In the genomic region with DNA sequence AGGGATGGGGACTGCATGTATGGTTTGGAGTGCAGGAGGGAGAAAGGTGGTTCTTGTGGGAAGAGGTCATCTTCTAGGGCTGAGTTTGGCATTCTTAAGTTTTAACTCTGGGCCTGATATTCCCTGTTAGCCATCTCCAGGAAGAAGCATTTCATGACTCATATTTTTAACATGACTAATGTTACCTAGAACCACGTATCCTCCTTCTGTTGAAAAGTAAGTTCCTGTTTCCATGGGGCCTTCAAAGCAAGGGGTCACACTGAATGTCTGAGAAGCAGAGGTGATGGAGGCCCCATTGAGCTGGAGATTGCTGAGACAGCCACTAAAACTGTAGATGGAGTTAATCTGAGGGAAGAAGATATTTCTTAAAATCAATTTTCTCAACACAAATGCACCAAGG, we compare ENCODE assay signal across 11 cellular contexts. TPM values are rescaled to one million over a fixed set of nuclear protein-coding genes. Genes with fewer than 3 reads are reported as not detected.
DNase-seq lines count a peak whose midpoint lies in the region; ATAC-seq and TF ChIP-seq lines count a peak whose summit lies in the region.
"Had no signal": no experiment of that assay in that cellular context is flagged by ENCODE, and none has a peak within 500 bp of the region (broad histone marks: within the 10 kb centered on the region; RNA-seq: fewer than 3 reads in every experiment).

No MANE protein-coding gene starts in this region.

- no peak for TF ChIP-seq CTCF in progenitor cell of endocrine pancreas (IDR thresholded peaks at IDR 0.05; ENCODE audit: unreplicated experiment)

- intact Hi-C loops in activated CD4-positive, alpha-beta T cell treated with anti-CD3 and anti-CD28 coated beads, Interleukin-2, amount 10 ng/mL, durations not matched to agents 24 days and 14 days (cut with micrococcal nuclease) = loop anchor here (5.0 kb wide), 1 partner anchor 35 kb away; no protein-coding TSS in a partner anchor

- H3K27me3 Mint-ChIP-seq in activated CD4-positive, alpha-beta T cell treated with anti-CD3 and anti-CD28 coated beads, Interleukin-2, amount 10 ng/mL, durations not matched to agents 24 days and 14 days = peaks cover 9% of the 10 kb centered on the region
- H3K27me3 Mint-ChIP-seq in progenitor cell of endocrine pancreas = no peaks in the 10 kb centered on the region

- H3K9me3 Mint-ChIP-seq in activated CD4-positive, alpha-beta T cell treated with anti-CD3 and anti-CD28 coated beads, Interleukin-2, amount 10 ng/mL, durations not matched to agents 24 days and 14 days = no peaks in the 10 kb centered on the region
- H3K9me3 Mint-ChIP-seq in progenitor cell of endocrine pancreas (ENCODE audit: low read depth) = no peaks in the 10 kb centered on the region
- H3K9me3 Mint-ChIP-seq: immature natural killer cell had no signal

- ATAC-seq in stimulated activated naive CD8-positive, alpha-beta T cell treated with anti-CD3 and anti-CD28 coated beads, Interleukin-15, Interleukin-2, amounts not matched to agents 100 U/mL and 50 U/mL, for 24 hours = peak; percentile 95
- ATAC-seq: pancreas had no signal

- no peaks in the 10 kb centered on the region for H3K36me3 Mint-ChIP-seq in activated CD4-positive, alpha-beta T cell treated with anti-CD3 and anti-CD28 coated beads, Interleukin-2, amount 10 ng/mL, durations not matched to agents 24 days and 14 days (ENCODE audit: low read depth)
- H3K36me3 Mint-ChIP-seq in progenitor cell of endocrine pancreas (ENCODE audit: insufficient read depth) = no peaks in the 10 kb centered on the region
- H3K36me3 Mint-ChIP-seq: immature natural killer cell had no signal

- peak; percentile 58 for DNase-seq in activated CD4-positive, alpha-beta T cell treated with anti-CD3 and anti-CD28 coated beads, Interleukin-2, amount 10 ng/mL, durations not matched to agents 24 days and 14 days
- DNase-seq in activated CD4-positive, alpha-beta T cell treated with anti-CD3 and anti-CD28 coated beads, Interleukin-2, amount 50 U/mL, for 4 hours = no peak
- DNase-seq in OCI-M1 (lab: John Stamatoyannopoulos, UW) (peak; percentile 38), dermis blood vessel endothelial cell (peak; percentile 63), progenitor cell of endocrine pancreas (ENCODE audit: low spot score, unreplicated experiment) (no peak), amniotic stem cell (lab: John Stamatoyannopoulos, UW) (no peak), NCI-H748 (lab: John Stamatoyannopoulos, UW; ENCODE audit: unreplicated experiment) (no peak)
- DNase-seq in stimulated activated naive CD8-positive, alpha-beta T cell treated with anti-CD3 and anti-CD28 coated beads, Interleukin-15, Interleukin-2, amounts not matched to agents 100 U/mL and 50 U/mL, for 24 hours = peak; percentile 13
- DNase-seq: immature natural killer cell, pancreas, upper lobe of right lung had no signal

- H3K27ac Mint-ChIP-seq in activated CD4-positive, alpha-beta T cell treated with anti-CD3 and anti-CD28 coated beads, Interleukin-2, amount 10 ng/mL, durations not matched to agents 24 days and 14 days = peak overlapping the region; percentile 82
- H3K27ac Mint-ChIP-seq in progenitor cell of endocrine pancreas = no peak overlapping the region
- H3K27ac Mint-ChIP-seq: immature natural killer cell had no signal

- peak overlapping the region; percentile 13 for H3K4me3 Mint-ChIP-seq in activated CD4-positive, alpha-beta T cell treated with anti-CD3 and anti-CD28 coated beads, Interleukin-2, amount 10 ng/mL, durations not matched to agents 24 days and 14 days
- no peak overlapping the region for H3K4me3 Mint-ChIP-seq in progenitor cell of endocrine pancreas (ENCODE audit: low read depth)
- H3K4me3 Mint-ChIP-seq: immature natural killer cell had no signal

- H3K4me1 Mint-ChIP-seq in activated CD4-positive, alpha-beta T cell treated with anti-CD3 and anti-CD28 coated beads, Interleukin-2, amount 10 ng/mL, durations not matched to agents 24 days and 14 days = peaks cover 14% of the 10 kb centered on the region
- no peaks in the 10 kb centered on the region for H3K4me1 Mint-ChIP-seq in progenitor cell of endocrine pancreas (ENCODE audit: low read depth)
- H3K4me1 Mint-ChIP-seq: immature natural killer cell had no signal

RNA-seq across cellular contexts. Expression of a gene that starts 30.2 kb away (rescaled TPM):
- 0.91 and 0.97 TPM in 2 replicates for total RNA-seq in activated CD4-positive, alpha-beta T cell treated with anti-CD3 and anti-CD28 coated beads, Interleukin-2, amount 10 ng/mL, durations not matched to agents 24 days and 14 days
- total RNA-seq in dermis blood vessel endothelial cell (10.4 and 10.5 TPM in 2 replicates), progenitor cell of endocrine pancreas (22.1 and 27.1 TPM in 2 replicates)

RNA-seq across cellular contexts. Expression of a gene that starts 30.3 kb away (rescaled TPM):
- 24.3 and 30.1 TPM in 2 replicates for total RNA-seq in activated CD4-positive, alpha-beta T cell treated with anti-CD3 and anti-CD28 coated beads, Interleukin-2, amount 10 ng/mL, durations not matched to agents 24 days and 14 days
- 18.4 and 18.9 TPM in 2 replicates for total RNA-seq in dermis blood vessel endothelial cell
- 25.2 and 25.8 TPM in 2 replicates for total RNA-seq in progenitor cell of endocrine pancreas

Comparison
In these comparisons a context has a peak if more than half of its experiments do, and no peak if none do; other contexts are left out.
1. DNase-seq: peak in activated CD4-positive, alpha-beta T cell treated with anti-CD3 and anti-CD28 coated beads, Interleukin-2, amount 10 ng/mL, durations not matched to agents 24 days and 14 days (single experiment), OCI-M1 (single experiment), dermis blood vessel endothelial cell (single experiment) and stimulated activated naive CD8-positive, alpha-beta T cell treated with anti-CD3 and anti-CD28 coated beads, Interleukin-15, Interleukin-2, amounts not matched to agents 100 U/mL and 50 U/mL, for 24 hours (single experiment); none in activated CD4-positive, alpha-beta T cell treated with anti-CD3 and anti-CD28 coated beads, Interleukin-2, amount 50 U/mL, for 4 hours (0 of 2), progenitor cell of endocrine pancreas (single experiment), amniotic stem cell (single experiment) and NCI-H748 (single experiment).